24 cellular contexts compared by ENCODE assay signal in genomic region chr7:16419126-16419525, GRCh38. TPM values are rescaled to one million over a fixed set of nuclear protein-coding genes. Genes with fewer than 3 reads are reported as not detected.
A peak's percentile ranks its signal among the peaks of the same experiment; 100 is the strongest.
DNase-seq lines count a peak whose midpoint lies in the region; ATAC-seq and TF ChIP-seq lines count a peak whose summit lies in the region.
"Had no signal": no experiment of that assay in that cellular context is flagged by ENCODE, and none has a peak within 500 bp of the region (broad histone marks: within the 10 kb centered on the region; RNA-seq: fewer than 3 reads in every experiment).

No MANE protein-coding gene starts in this region.

- ATAC-seq in activated CD8-positive, alpha-beta memory T cell treated with anti-CD3 and anti-CD28 coated beads, Interleukin-2, amount 10 ng/mL, durations not matched to agents 7 days and 5 days, result no peak
- no peak for ATAC-seq in GM18502 (IDR thresholded peaks at IDR 0.05; ENCODE audit: poor library complexity, unreplicated experiment)
- ATAC-seq: activated T-cell treated with anti-CD3 and anti-CD28 coated beads, Interleukin-2, amount 50 U/mL, for 72 hours; GM12878; left cardiac atrium; pancreas; stimulated activated naive B cell treated with anti-CD40 and anti-IgM and Interleukin-4, amounts not matched to agents 10 μg/mL and 1 μg/mL and 100 μg/mL, for 72 hours had no signal

- H3K4me1 Mint-ChIP-seq in activated CD8-positive, alpha-beta memory T cell treated with anti-CD3 and anti-CD28 coated beads, Interleukin-2, amount 10 ng/mL, durations not matched to agents 7 days and 5 days, result peaks cover 28% of the 10 kb centered on the region
- H3K4me1 Mint-ChIP-seq in HFFc6 (ENCODE audit: low read depth) (peaks cover 72% of the 10 kb centered on the region), brain (peaks cover 29% of the 10 kb centered on the region), progenitor cell of endocrine pancreas (ENCODE audit: low read depth) (peaks cover 18% of the 10 kb centered on the region)

- no peak for DNase-seq in activated CD8-positive, alpha-beta memory T cell treated with anti-CD3 and anti-CD28 coated beads, Interleukin-2, amount 10 ng/mL, durations not matched to agents 7 days and 5 days
- DNase-seq in activated CD8-positive, alpha-beta memory T cell treated with anti-CD3 and anti-CD28 coated beads, Interleukin-2, amount 50 U/mL, for 48 hours, result no peak
- DNase-seq in HFFc6 (no peak), progenitor cell of endocrine pancreas (ENCODE audit: low spot score, unreplicated experiment) (no peak)
- DNase-seq in central memory CD4-positive, alpha-beta T cell, result no peak
- DNase-seq: activated CD4-positive, alpha-beta T cell treated with anti-CD3 and anti-CD28 coated beads for 48 hours; activated naive CD4-positive, alpha-beta T cell treated with Interleukin-2 at 50 U/mL for 16 hours; activated T-cell treated with anti-CD3 and anti-CD28 coated beads, Interleukin-2, amount 50 U/mL, for 72 hours; DMS153; effector memory CD4-positive, alpha-beta T cell; hypothalamus; Karpas-422; left cardiac atrium; NCI-H2029; NCI-H526; pancreas; Right ventricle myocardium superior; stimulated activated naive B cell treated with anti-CD40 and anti-IgM and Interleukin-4, amounts not matched to agents 10 μg/mL and 1 μg/mL and 100 μg/mL, for 72 hours had no signal

- H3K9me3 Mint-ChIP-seq in activated CD8-positive, alpha-beta memory T cell treated with anti-CD3 and anti-CD28 coated beads, Interleukin-2, amount 10 ng/mL, durations not matched to agents 7 days and 5 days (ENCODE audit: low read depth), result no peaks in the 10 kb centered on the region
- H3K9me3 Mint-ChIP-seq in HFFc6 (no peaks in the 10 kb centered on the region), brain (peaks cover 0 to 9% (median 6%) of the 10 kb centered on the region in 5 experiments), progenitor cell of endocrine pancreas (ENCODE audit: low read depth) (no peaks in the 10 kb centered on the region)
- H3K9me3 Mint-ChIP-seq: stimulated activated naive B cell treated with anti-CD40 and anti-IgM and Interleukin-4, amounts not matched to agents 10 μg/mL and 1 μg/mL and 100 μg/mL, for 72 hours had no signal

- H3K36me3 Mint-ChIP-seq in activated CD8-positive, alpha-beta memory T cell treated with anti-CD3 and anti-CD28 coated beads, Interleukin-2, amount 10 ng/mL, durations not matched to agents 7 days and 5 days, result peaks cover 12% of the 10 kb centered on the region
- H3K36me3 Mint-ChIP-seq in HFFc6 (ENCODE audit: low read depth) (peaks cover 6% of the 10 kb centered on the region), brain (no peaks in the 10 kb centered on the region), progenitor cell of endocrine pancreas (ENCODE audit: insufficient read depth) (no peaks in the 10 kb centered on the region)
- H3K36me3 Mint-ChIP-seq: neural progenitor cell; stimulated activated naive B cell treated with anti-CD40 and anti-IgM and Interleukin-4, amounts not matched to agents 10 μg/mL and 1 μg/mL and 100 μg/mL, for 72 hours had no signal

- H3K27me3 Mint-ChIP-seq in activated CD8-positive, alpha-beta memory T cell treated with anti-CD3 and anti-CD28 coated beads, Interleukin-2, amount 10 ng/mL, durations not matched to agents 7 days and 5 days, result no peaks in the 10 kb centered on the region
- H3K27me3 Mint-ChIP-seq in HFFc6 (ENCODE audit: insufficient read depth), result peaks cover 5% of the 10 kb centered on the region; the same call in 1 of the 2 replicates
- peaks cover 25% of the 10 kb centered on the region for H3K27me3 Mint-ChIP-seq in brain
- no peaks in the 10 kb centered on the region for H3K27me3 Mint-ChIP-seq in progenitor cell of endocrine pancreas
- H3K27me3 Mint-ChIP-seq: stimulated activated naive B cell treated with anti-CD40 and anti-IgM and Interleukin-4, amounts not matched to agents 10 μg/mL and 1 μg/mL and 100 μg/mL, for 72 hours had no signal

- CTCF ChIA-PET in activated CD8-positive, alpha-beta memory T cell treated with anti-CD3 and anti-CD28 coated beads, Interleukin-2, amount 10 ng/mL, durations not matched to agents 7 days and 5 days (lab: Charles Lee), result interaction anchor here (0.9 to 2.4 kb wide), 2 partner anchors 10 to 12 kb away, joined by 3 to 5 read pairs; no protein-coding TSS in a partner anchor

- TF ChIP-seq CTCF in HFFc6 (IDR thresholded peaks at IDR 0.05), result no peak
- no peak for TF ChIP-seq CTCF in brain (conservative IDR thresholded peaks at IDR 0.05)
- TF ChIP-seq CTCF in progenitor cell of endocrine pancreas (IDR thresholded peaks at IDR 0.05; ENCODE audit: unreplicated experiment), result no peak

- H3K27ac Mint-ChIP-seq in activated CD8-positive, alpha-beta memory T cell treated with anti-CD3 and anti-CD28 coated beads, Interleukin-2, amount 10 ng/mL, durations not matched to agents 7 days and 5 days, result no peak overlapping the region
- H3K27ac Mint-ChIP-seq in HFFc6, result peak overlapping the region; percentile 56; the same call in 1 of the 2 replicates
- peak overlapping the region in 2 of 5 experiments; percentile 31 to 41 for H3K27ac Mint-ChIP-seq in brain
- no peak overlapping the region for H3K27ac Mint-ChIP-seq in progenitor cell of endocrine pancreas
- H3K27ac Mint-ChIP-seq: activated T-cell treated with anti-CD3 and anti-CD28 coated beads, Interleukin-2, amount 50 U/mL, for 72 hours; neural progenitor cell; stimulated activated naive B cell treated with anti-CD40 and anti-IgM and Interleukin-4, amounts not matched to agents 10 μg/mL and 1 μg/mL and 100 μg/mL, for 72 hours had no signal

- H3K4me3 Mint-ChIP-seq in activated CD8-positive, alpha-beta memory T cell treated with anti-CD3 and anti-CD28 coated beads, Interleukin-2, amount 10 ng/mL, durations not matched to agents 7 days and 5 days, result peak overlapping the region; percentile 39
- H3K4me3 Mint-ChIP-seq in HFFc6 (no peak overlapping the region), brain (peak overlapping the region in 4 of 5 experiments; percentile 30 to 85 (median 44)), progenitor cell of endocrine pancreas (ENCODE audit: low read depth) (peak overlapping the region; percentile 45)

RNA-seq across cellular contexts. Expression of gene CRPPA, which starts 2.2 kb away (rescaled TPM):
- 1 to 10 TPM; 1.1 to 1.2 TPM for total RNA-seq in activated CD8-positive, alpha-beta memory T cell treated with anti-CD3 and anti-CD28 coated beads, Interleukin-2, amount 10 ng/mL, durations not matched to agents 7 days and 5 days
- 1 to 10 TPM; 2.3 to 3.1 (median 2.5) TPM for total RNA-seq in HFFc6 (2021; fragmentation: NEBNext Ultra II Directional; extraction: Animal tissue kit (Norgen Biotek cat#: 25700))
- polyA plus RNA-seq in brain (ENCODE audit: insufficient read depth, low read depth, low replicate concordance), result 0.64 TPM
- 3.8 and 4.5 TPM in 2 replicates for total RNA-seq in progenitor cell of endocrine pancreas
- total RNA-seq: GM12878 had no signal
- polyA plus RNA-seq: GM12878 had no signal

RNA-seq across cellular contexts. Expression of gene SOSTDC1, which starts 46.4 kb away (rescaled TPM):
- not detected for total RNA-seq in activated CD8-positive, alpha-beta memory T cell treated with anti-CD3 and anti-CD28 coated beads, Interleukin-2, amount 10 ng/mL, durations not matched to agents 7 days and 5 days
- not detected for total RNA-seq in HFFc6 (2021; fragmentation: NEBNext Ultra II Directional; extraction: Animal tissue kit (Norgen Biotek cat#: 25700))
- polyA plus RNA-seq in brain (ENCODE audit: insufficient read depth, low read depth, low replicate concordance), result 0.97 TPM
- 0.41 and 0.73 TPM in 2 replicates for total RNA-seq in progenitor cell of endocrine pancreas
- total RNA-seq: A673; activated T-cell treated with anti-CD3 and anti-CD28 coated beads, Interleukin-2, amount 50 U/mL, for 72 hours; GM12878; mononuclear cell had no signal
- polyA plus RNA-seq: GM12878 had no signal
